In the genomic region with DNA sequence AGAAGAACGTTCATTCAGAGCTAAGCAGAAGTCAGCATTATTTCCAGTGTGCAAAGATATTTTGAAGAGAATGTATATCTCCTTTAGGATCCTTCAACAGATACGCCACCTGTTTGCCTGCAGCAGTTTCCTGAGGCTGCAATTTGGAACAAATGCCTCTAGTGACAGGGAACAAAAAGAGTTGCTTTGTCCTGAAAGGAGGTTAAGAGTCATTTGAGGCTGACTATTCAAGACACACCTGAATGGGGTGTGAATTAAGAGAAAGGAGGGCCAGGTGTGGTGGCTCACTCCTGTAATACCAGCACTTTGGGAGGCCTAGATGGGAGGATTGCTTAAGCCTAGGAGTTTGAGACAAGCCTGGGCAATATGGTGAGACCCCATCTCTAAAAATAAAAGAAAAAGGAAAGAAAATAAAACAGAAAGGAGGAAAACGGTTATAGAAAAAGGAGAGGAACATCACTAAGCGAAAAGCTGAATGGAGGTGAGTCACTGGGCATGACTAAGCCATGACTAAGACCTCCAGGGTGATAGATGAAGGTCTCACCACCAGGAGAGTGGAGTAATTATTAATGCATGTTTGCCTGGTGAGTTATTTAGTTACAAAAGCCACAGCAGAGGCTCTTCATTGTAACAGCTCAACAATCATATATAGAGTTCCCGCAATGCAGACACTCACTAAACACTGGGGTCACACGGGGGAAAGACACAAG, we compare ENCODE assay signal across 9 cellular contexts.
DNase-seq lines count a peak whose midpoint lies in the region; ATAC-seq and TF ChIP-seq lines count a peak whose summit lies in the region.
"Had no signal": no experiment of that assay in that cellular context is flagged by ENCODE, and none has a peak within 500 bp of the region (broad histone marks: within the 10 kb centered on the region; RNA-seq: fewer than 3 reads in every experiment).

No MANE protein-coding gene starts in this region.

- TF ChIP-seq CTCF in foreskin keratinocyte (conservative IDR thresholded peaks at IDR 0.05): peak; percentile 31
- TF ChIP-seq CTCF in sigmoid colon (IDR thresholded peaks at IDR 0.05): no peak

- TF ChIP-seq POLR2A in sigmoid colon (IDR thresholded peaks at IDR 0.05): no peak

- H3K27ac ChIP-seq in foreskin keratinocyte (peak overlapping the region; percentile 64), sigmoid colon (no peak overlapping the region)

- no peak; the same call in 1 of the 2 replicates for TF ChIP-seq RAD21 in Ishikawa (IDR thresholded peaks at IDR 0.05; ENCODE audit: low read depth)

- intact Hi-C loops in sigmoid colon (cut with DNase I): no loop called here

- H3K27me3 ChIP-seq in foreskin keratinocyte: no peaks in the 10 kb centered on the region
- no peaks in the 10 kb centered on the region for H3K27me3 ChIP-seq in sigmoid colon

- peak; percentile 98 for DNase-seq in Daoy (ENCODE audit: low read depth)
- DNase-seq in foreskin keratinocyte: peak; percentile 94 to 96
- no peak for DNase-seq in sigmoid colon
- no peak for DNase-seq in activated gamma-delta T cell treated with Interleukin-2 at 50 U/mL for 16 hours
- DNase-seq in NCI-H146 (lab: John Stamatoyannopoulos, UW): no peak
- no peak for DNase-seq in NCI-H1930 (lab: John Stamatoyannopoulos, UW)
- DNase-seq: left cardiac atrium had no signal

- peaks cover 23% of the 10 kb centered on the region for H3K4me1 ChIP-seq in foreskin keratinocyte
- H3K4me1 ChIP-seq in sigmoid colon: peaks cover 0 to 7% (median 3%) of the 10 kb centered on the region in 4 donors

- TF ChIP-seq EP300 in Ishikawa (IDR thresholded peaks at IDR 0.05; ENCODE audit: borderline replicate concordance): peak; percentile 91
- TF ChIP-seq EP300 in sigmoid colon (IDR thresholded peaks at IDR 0.05): no peak

- peak; percentile 66 for ATAC-seq in GM21528 (IDR thresholded peaks at IDR 0.05; ENCODE audit: low FRiP score, unreplicated experiment)
- ATAC-seq in foreskin keratinocyte: peak; percentile 95

- H3K36me3 ChIP-seq in sigmoid colon: no peaks in the 10 kb centered on the region

- WGBS in sigmoid colon, 2 donors: 78 to 80% methylated on average over 6 of the region's 6 CpGs

- no peak overlapping the region for H3K4me3 ChIP-seq in sigmoid colon

- H3K9me3 ChIP-seq in sigmoid colon: no peaks in the 10 kb centered on the region

TF ChIP-seq in Ishikawa, 13 proteins besides CTCF, POLR2A, EP300 and RAD21:
- TF ChIP-seq EGR1 (IDR thresholded peaks at IDR 0.05) (no peak), TEAD4 (IDR thresholded peaks at IDR 0.05) (peak; percentile 82), CREB1 (IDR thresholded peaks at IDR 0.05; ENCODE audit: low read depth) (no peak), TCF12 (IDR thresholded peaks at IDR 0.05; ENCODE audit: low read depth) (peak; percentile 89), CEBPB (IDR thresholded peaks at IDR 0.05) (no peak), YY1 (IDR thresholded peaks at IDR 0.05; ENCODE audit: low read depth) (0 out of 2 replicates have a peak, but pooled peaks have one; percentile 17), ZBTB7A (IDR thresholded peaks at IDR 0.05; ENCODE audit: low read depth) (no peak), FOXM1 (IDR thresholded peaks at IDR 0.05; ENCODE audit: borderline replicate concordance, low read depth) (peak; percentile 81; the same call in 1 of the 2 replicates), NFIC (IDR thresholded peaks at IDR 0.05) (peak; percentile 64), TAF1 (IDR thresholded peaks at IDR 0.05; ENCODE audit: low read depth) (no peak)
- TF ChIP-seq, protein P1, sequence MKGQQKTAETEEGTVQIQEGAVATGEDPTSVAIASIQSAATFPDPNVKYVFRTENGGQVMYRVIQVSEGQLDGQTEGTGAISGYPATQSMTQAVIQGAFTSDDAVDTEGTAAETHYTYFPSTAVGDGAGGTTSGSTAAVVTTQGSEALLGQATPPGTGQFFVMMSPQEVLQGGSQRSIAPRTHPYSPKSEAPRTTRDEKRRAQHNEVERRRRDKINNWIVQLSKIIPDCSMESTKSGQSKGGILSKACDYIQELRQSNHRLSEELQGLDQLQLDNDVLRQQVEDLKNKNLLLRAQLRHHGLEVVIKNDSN (IDR thresholded peaks at IDR 0.05): no peak
- TF ChIP-seq, protein P2, sequence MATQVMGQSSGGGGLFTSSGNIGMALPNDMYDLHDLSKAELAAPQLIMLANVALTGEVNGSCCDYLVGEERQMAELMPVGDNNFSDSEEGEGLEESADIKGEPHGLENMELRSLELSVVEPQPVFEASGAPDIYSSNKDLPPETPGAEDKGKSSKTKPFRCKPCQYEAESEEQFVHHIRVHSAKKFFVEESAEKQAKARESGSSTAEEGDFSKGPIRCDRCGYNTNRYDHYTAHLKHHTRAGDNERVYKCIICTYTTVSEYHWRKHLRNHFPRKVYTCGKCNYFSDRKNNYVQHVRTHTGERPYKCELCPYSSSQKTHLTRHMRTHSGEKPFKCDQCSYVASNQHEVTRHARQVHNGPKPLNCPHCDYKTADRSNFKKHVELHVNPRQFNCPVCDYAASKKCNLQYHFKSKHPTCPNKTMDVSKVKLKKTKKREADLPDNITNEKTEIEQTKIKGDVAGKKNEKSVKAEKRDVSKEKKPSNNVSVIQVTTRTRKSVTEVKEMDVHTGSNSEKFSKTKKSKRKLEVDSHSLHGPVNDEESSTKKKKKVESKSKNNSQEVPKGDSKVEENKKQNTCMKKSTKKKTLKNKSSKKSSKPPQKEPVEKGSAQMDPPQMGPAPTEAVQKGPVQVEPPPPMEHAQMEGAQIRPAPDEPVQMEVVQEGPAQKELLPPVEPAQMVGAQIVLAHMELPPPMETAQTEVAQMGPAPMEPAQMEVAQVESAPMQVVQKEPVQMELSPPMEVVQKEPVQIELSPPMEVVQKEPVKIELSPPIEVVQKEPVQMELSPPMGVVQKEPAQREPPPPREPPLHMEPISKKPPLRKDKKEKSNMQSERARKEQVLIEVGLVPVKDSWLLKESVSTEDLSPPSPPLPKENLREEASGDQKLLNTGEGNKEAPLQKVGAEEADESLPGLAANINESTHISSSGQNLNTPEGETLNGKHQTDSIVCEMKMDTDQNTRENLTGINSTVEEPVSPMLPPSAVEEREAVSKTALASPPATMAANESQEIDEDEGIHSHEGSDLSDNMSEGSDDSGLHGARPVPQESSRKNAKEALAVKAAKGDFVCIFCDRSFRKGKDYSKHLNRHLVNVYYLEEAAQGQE (IDR thresholded peaks at IDR 0.05; ENCODE audit: low read depth): no peak

Comparison
In these comparisons a context has a peak if more than half of its experiments do, and no peak if none do; other contexts are left out.
1. DNase-seq: peak in Daoy (single experiment) and foreskin keratinocyte (2 of 2); none in sigmoid colon (single experiment), activated gamma-delta T cell treated with Interleukin-2 at 50 U/mL for 16 hours (single experiment), NCI-H146 (single experiment) and NCI-H1930 (0 of 2).